Comparison of ENCODE assay signal across 9 cellular contexts in genomic region chr10:128095023-128095752, GRCh38. TPM values are rescaled to one million over a fixed set of nuclear protein-coding genes. Genes with fewer than 3 reads are reported as not detected.
DNase-seq lines count a peak whose midpoint lies in the region; ATAC-seq lines count a peak whose summit lies in the region.
"Had no signal": no experiment of that assay in that cellular context is flagged by ENCODE, and none has a peak within 500 bp of the region (broad histone marks: within the 10 kb centered on the region; RNA-seq: fewer than 3 reads in every experiment).

No MANE protein-coding gene starts in this region.

- no peaks in the 10 kb centered on the region for H4K20me1 ChIP-seq in Karpas-422 (ENCODE audit: insufficient read depth, low read depth, low read length)

- H2AFZ ChIP-seq in Karpas-422 (ENCODE audit: low read length), result no peak overlapping the region

- intact Hi-C loops in activated T-helper 1 cell treated with anti-CD3 and anti-CD28 coated beads, Interleukin-12 subunit alpha, Interleukin-12 subunit beta, Interleukin-2, Interleukin-4 antibody, amounts not matched to agents 30 ng/mL and 10 ng/mL and 1 ng/mL, durations not matched to agents 14 hours and 24 hours and 36 hours (cut with micrococcal nuclease), result no loop called here

- H3K4me1 Mint-ChIP-seq in activated T-helper 1 cell treated with anti-CD3 and anti-CD28 coated beads, Interleukin-12 subunit alpha, Interleukin-12 subunit beta, Interleukin-2, Interleukin-4 antibody, amounts not matched to agents 30 ng/mL and 10 ng/mL and 1 ng/mL, durations not matched to agents 14 hours and 24 hours and 36 hours (ENCODE audit: low read depth), result peaks cover 44% of the 10 kb centered on the region

- peaks cover 18% of the 10 kb centered on the region; the same call in 1 of the 2 replicates for H3K36me3 ChIP-seq in Karpas-422 (ENCODE audit: insufficient read depth, low read length)

- no peak overlapping the region for H3K4me3 ChIP-seq in Karpas-422 (ENCODE audit: low read length)

- H3K9me3 Mint-ChIP-seq in activated T-helper 1 cell treated with anti-CD3 and anti-CD28 coated beads, Interleukin-12 subunit alpha, Interleukin-12 subunit beta, Interleukin-2, Interleukin-4 antibody, amounts not matched to agents 30 ng/mL and 10 ng/mL and 1 ng/mL, durations not matched to agents 14 hours and 24 hours and 36 hours, result no peaks in the 10 kb centered on the region

- no peak overlapping the region for H3K9ac ChIP-seq in Karpas-422 (ENCODE audit: low read length)

- H3K4me1 ChIP-seq in Karpas-422 (ENCODE audit: low read length), result no peaks in the 10 kb centered on the region

- no peak overlapping the region for H3K4me3 Mint-ChIP-seq in activated T-helper 1 cell treated with anti-CD3 and anti-CD28 coated beads, Interleukin-12 subunit alpha, Interleukin-12 subunit beta, Interleukin-2, Interleukin-4 antibody, amounts not matched to agents 30 ng/mL and 10 ng/mL and 1 ng/mL, durations not matched to agents 14 hours and 24 hours and 36 hours

- DNase-seq in activated CD8-positive, alpha-beta memory T cell treated with anti-CD3 and anti-CD28 coated beads for 24 hours, result peak; percentile 59
- no peak for DNase-seq in activated CD8-positive, alpha-beta memory T cell treated with anti-CD3 and anti-CD28 coated beads, Interleukin-2, amount 50 U/mL, for 48 hours
- DNase-seq in Karpas-422 (peak; percentile 46), NCI-H1417 treated with DMSO at 0.1 percent for 48 hours (lab: John Stamatoyannopoulos, UW) (no peak), OCI-M2 (lab: John Stamatoyannopoulos, UW; ENCODE audit: unreplicated experiment) (no peak), AML-193 (lab: John Stamatoyannopoulos, UW) (no peak)
- no peak for DNase-seq in activated T-helper 1 cell treated with anti-CD3 and anti-CD28 coated beads, Interleukin-12 subunit alpha, Interleukin-12 subunit beta, Interleukin-2, Interleukin-4 antibody, amounts not matched to agents 30 ng/mL and 10 ng/mL and 1 ng/mL, durations not matched to agents 14 hours and 24 hours and 36 hours (ENCODE audit: low spot score)
- DNase-seq in stimulated activated naive CD8-positive, alpha-beta T cell treated with anti-CD3 and anti-CD28 coated beads, Interleukin-15, Interleukin-2, amounts not matched to agents 100 U/mL and 50 U/mL, for 24 hours, result peak; percentile 28
- DNase-seq: NCI-H1105 had no signal

- H3K9me3 ChIP-seq in Karpas-422 (ENCODE audit: low read length), result no peaks in the 10 kb centered on the region

- H3K36me3 Mint-ChIP-seq in activated T-helper 1 cell treated with anti-CD3 and anti-CD28 coated beads, Interleukin-12 subunit alpha, Interleukin-12 subunit beta, Interleukin-2, Interleukin-4 antibody, amounts not matched to agents 30 ng/mL and 10 ng/mL and 1 ng/mL, durations not matched to agents 14 hours and 24 hours and 36 hours (ENCODE audit: low read depth), result peaks cover 36% of the 10 kb centered on the region

- H3K27me3 ChIP-seq in Karpas-422 (ENCODE audit: low read length), result no peaks in the 10 kb centered on the region

- no peaks in the 10 kb centered on the region for H3K79me2 ChIP-seq in Karpas-422 (ENCODE audit: low read length)

- H3K27me3 Mint-ChIP-seq in activated T-helper 1 cell treated with anti-CD3 and anti-CD28 coated beads, Interleukin-12 subunit alpha, Interleukin-12 subunit beta, Interleukin-2, Interleukin-4 antibody, amounts not matched to agents 30 ng/mL and 10 ng/mL and 1 ng/mL, durations not matched to agents 14 hours and 24 hours and 36 hours (ENCODE audit: insufficient read depth), result no peaks in the 10 kb centered on the region

- peak; percentile 30 for ATAC-seq in stimulated activated naive CD8-positive, alpha-beta T cell treated with anti-CD3 and anti-CD28 coated beads, Interleukin-15, Interleukin-2, amounts not matched to agents 100 U/mL and 50 U/mL, for 24 hours

- H3K4me2 ChIP-seq in Karpas-422 (ENCODE audit: low read depth, low read length, poor library complexity, severe bottlenecking), result no peak overlapping the region

- peak overlapping the region; percentile 61 for H3K27ac Mint-ChIP-seq in activated T-helper 1 cell treated with anti-CD3 and anti-CD28 coated beads, Interleukin-12 subunit alpha, Interleukin-12 subunit beta, Interleukin-2, Interleukin-4 antibody, amounts not matched to agents 30 ng/mL and 10 ng/mL and 1 ng/mL, durations not matched to agents 14 hours and 24 hours and 36 hours

- no peaks in the 10 kb centered on the region for H3K9me2 ChIP-seq in Karpas-422 (replicated peaks; ENCODE audit: insufficient read depth, low read length)

- no peak overlapping the region for H3K27ac ChIP-seq in Karpas-422 (ENCODE audit: low read length)

RNA-seq across cellular contexts. Expression of gene MKI67, which starts 31.0 kb away (rescaled TPM):
- 23.7 and 33.1 TPM in 2 replicates for total RNA-seq in Karpas-422 (2014; rRNA removed; shearing (Covaris generic); ENCODE audit: low replicate concordance)
- total RNA-seq in activated T-helper 1 cell treated with anti-CD3 and anti-CD28 coated beads, Interleukin-12 subunit alpha, Interleukin-12 subunit beta, Interleukin-2, Interleukin-4 antibody, amounts not matched to agents 30 ng/mL and 10 ng/mL and 1 ng/mL, durations not matched to agents 14 hours and 24 hours and 36 hours, result 141 and 159 TPM in 2 replicates

Comparison
In these comparisons a context has a peak if more than half of its experiments do, and no peak if none do; other contexts are left out.
1. DNase-seq: peak in activated CD8-positive, alpha-beta memory T cell treated with anti-CD3 and anti-CD28 coated beads for 24 hours (single experiment), Karpas-422 (single experiment) and stimulated activated naive CD8-positive, alpha-beta T cell treated with anti-CD3 and anti-CD28 coated beads, Interleukin-15, Interleukin-2, amounts not matched to agents 100 U/mL and 50 U/mL, for 24 hours (single experiment); none in activated CD8-positive, alpha-beta memory T cell treated with anti-CD3 and anti-CD28 coated beads, Interleukin-2, amount 50 U/mL, for 48 hours (single experiment), activated T-helper 1 cell treated with anti-CD3 and anti-CD28 coated beads, Interleukin-12 subunit alpha, Interleukin-12 subunit beta, Interleukin-2, Interleukin-4 antibody, amounts not matched to agents 30 ng/mL and 10 ng/mL and 1 ng/mL, durations not matched to agents 14 hours and 24 hours and 36 hours (single experiment), NCI-H1417 treated with DMSO at 0.1 percent for 48 hours (single experiment), OCI-M2 (single experiment) and AML-193 (0 of 2).